Comparison of ENCODE assay signal across 32 cellular contexts in genomic region chr6:157650801-157651200, GRCh38.
"Had no signal": no experiment of that assay in that cellular context is flagged by ENCODE, and none has a peak within 500 bp of the region (broad histone marks: within the 10 kb centered on the region; RNA-seq: fewer than 3 reads in every experiment).

No MANE protein-coding gene starts in this region.

- H3K27ac ChIP-seq: ascending aorta, cardiac muscle cell, KMS-11, Peyer's patch, SJSA1 had no signal

- H3K4me3 ChIP-seq: cardiac muscle cell, Peyer's patch, SJSA1 had no signal

- H3K9me3 ChIP-seq: ascending aorta, Peyer's patch, SJSA1, SK-N-SH had no signal

- ATAC-seq: activated CD8-positive, alpha-beta memory T cell treated with anti-CD3 and anti-CD28 coated beads, Interleukin-2, amount 10 ng/mL, durations not matched to agents 7 days and 5 days; activated T-cell treated with anti-CD3 and anti-CD28 coated beads, Interleukin-2, amount 50 U/mL, for 72 hours; activated T-helper 17 cell treated with anti-CD3 and anti-CD28 coated beads, Interleukin-2, amount 50 U/mL, for 72 hours; PC-3 had no signal

- H3K4me2 ChIP-seq: KMS-11, SK-N-SH had no signal

- DNase-seq: activated B cell treated with CpG ODN at 0.5 μM for 24 hours; activated CD4-positive, alpha-beta memory T cell treated with anti-CD3 and anti-CD28 coated beads, Interleukin-2, amount 10 ng/mL, durations not matched to agents 7 days and 5 days; activated CD4-positive, alpha-beta T cell treated with anti-CD3 and anti-CD28 coated beads for 1 hour; activated CD4-positive, alpha-beta T cell treated with anti-CD3 and anti-CD28 coated beads for 48 hours; activated CD8-positive, alpha-beta memory T cell treated with anti-CD3 and anti-CD28 coated beads for 24 hours; activated CD8-positive, alpha-beta memory T cell treated with anti-CD3 and anti-CD28 coated beads, Interleukin-2, amount 10 ng/mL, durations not matched to agents 7 days and 5 days; activated CD8-positive, alpha-beta memory T cell treated with anti-CD3 and anti-CD28 coated beads, Interleukin-2, amount 50 U/mL, for 48 hours; activated effector memory CD4-positive, alpha-beta T cell treated with anti-CD3 and anti-CD28 coated beads, Interleukin-2, amount 50 U/mL, for 16 hours; activated naive CD4-positive, alpha-beta T cell; activated naive CD4-positive, alpha-beta T cell treated with anti-CD3 and anti-CD28 coated beads, Interleukin-2, amount 50 U/mL, for 16 hours; activated naive CD8-positive, alpha-beta T cell treated with anti-CD3 and anti-CD28 coated beads for 36 hours; activated T-cell treated with anti-CD3 and anti-CD28 coated beads, Interleukin-2, amount 50 U/mL, for 72 hours; amniotic stem cell; MM.1S; MV-4-11; NCI-H1436 treated with DMSO at 0.1 percent for 48 hours; NCI-H1694 treated with DMSO at 0.1 percent for 48 hours; NCI-H2029; NCI-H510A; NCI-H526; NCI-H748 treated with DMSO at 0.1 percent for 48 hours; NK-92 treated with Interleukin-12 subunit alpha and Interleukin-12 subunit beta, amount 100 ng/mL, for 24 hours; PC-3; Peyer's patch; RPMI8226; SHP77 treated with DMSO at 0.1 percent for 48 hours had no signal

- H3K36me3 ChIP-seq: cardiac muscle cell had no signal

- H3K27me3 ChIP-seq: ascending aorta, cardiac muscle cell, Peyer's patch, SJSA1 had no signal

- H3K9ac ChIP-seq: KMS-11, SK-N-SH had no signal

- H3K4me1 ChIP-seq: Peyer's patch, SJSA1 had no signal
